ENCODE assay signal across 8 cellular contexts in the genomic region with DNA sequence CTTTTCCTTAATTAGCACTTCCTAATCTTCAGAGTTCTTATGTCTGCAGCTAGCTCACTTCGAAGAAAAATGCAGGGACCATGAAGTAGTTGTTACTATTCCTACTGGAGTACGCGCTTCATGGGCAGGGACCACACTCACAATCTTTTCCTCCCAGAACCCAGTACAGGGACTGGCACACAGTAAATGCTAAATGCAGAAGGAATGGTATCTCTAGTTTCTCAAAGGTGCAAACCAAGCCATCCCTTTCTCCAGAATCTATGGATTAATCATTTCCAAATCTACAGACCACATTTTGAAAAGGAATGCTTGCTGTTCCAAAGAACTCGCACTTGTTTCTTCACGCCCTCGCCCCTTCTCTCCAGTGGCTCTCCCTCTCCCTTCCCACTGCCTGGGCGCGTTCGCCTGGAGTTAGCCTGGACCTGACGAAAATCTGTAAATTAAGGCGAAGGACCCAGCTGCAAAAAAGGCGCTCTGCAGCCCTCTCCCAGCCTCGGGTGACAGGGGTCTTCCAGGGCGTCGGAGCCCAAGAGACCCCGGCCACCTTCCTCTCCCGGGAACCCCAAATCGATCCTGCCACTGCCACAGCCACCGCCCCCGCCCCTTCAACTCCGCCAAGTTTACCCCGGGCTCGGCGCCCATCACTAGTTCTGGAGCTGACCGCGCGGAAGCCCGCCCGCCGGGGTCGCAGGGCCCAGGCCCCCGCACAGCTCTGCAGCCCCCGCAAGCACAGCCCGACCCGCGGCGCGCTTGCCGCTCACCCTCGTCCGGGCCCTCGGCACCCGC. TPM values are rescaled to one million over a fixed set of nuclear protein-coding genes. Genes with fewer than 3 reads are reported as not detected.
A peak's percentile ranks its signal among the peaks of the same experiment; 100 is the strongest.
DNase-seq lines count a peak whose midpoint lies in the region; TF ChIP-seq lines count a peak whose summit lies in the region.

No MANE protein-coding gene starts in this region.

- H3K4me3 Mint-ChIP-seq in endothelial cell (ENCODE audit: unreplicated experiment), result peak overlapping the region; percentile 97
- H3K4me3 Mint-ChIP-seq in nephron progenitor cell, result peak overlapping the region; percentile 97

- no peak for TF ChIP-seq CTCF in Peyer's patch (IDR thresholded peaks at IDR 0.05)
- TF ChIP-seq CTCF in endothelial cell (IDR thresholded peaks at IDR 0.05; ENCODE audit: unreplicated experiment), result no peak
- no peak for TF ChIP-seq CTCF in nephron progenitor cell (IDR thresholded peaks at IDR 0.05)

- H3K9me3 Mint-ChIP-seq in endothelial cell (ENCODE audit: unreplicated experiment), result no peaks in the 10 kb centered on the region
- H3K9me3 Mint-ChIP-seq in nephron progenitor cell, result peaks cover 21% of the 10 kb centered on the region

- peaks cover 0 to 25% (median 5%) of the 10 kb centered on the region in 4 donors for H3K4me1 ChIP-seq in Peyer's patch

- H3K27me3 Mint-ChIP-seq in endothelial cell (ENCODE audit: unreplicated experiment) (peaks cover 12% of the 10 kb centered on the region), nephron progenitor cell (ENCODE audit: low read depth, poor library complexity) (peaks cover 3% of the 10 kb centered on the region)

- H3K27me3 ChIP-seq in Peyer's patch, result no peaks in the 10 kb centered on the region

- no peaks in the 10 kb centered on the region for H3K36me3 ChIP-seq in Peyer's patch

- peak overlapping the region; percentile 84 to 94 (median 89) for H3K27ac ChIP-seq in Peyer's patch

- DNase-seq in NCI-H1417 (lab: John Stamatoyannopoulos, UW), result peak in 2 of 3 experiments; percentile 70
- DNase-seq in NCI-H1417 treated with DMSO at 0.1 percent for 48 hours (lab: John Stamatoyannopoulos, UW), result no peak
- no peak for DNase-seq in Peyer's patch
- no peak for DNase-seq in endothelial cell (ENCODE audit: low spot score)
- DNase-seq in nephron progenitor cell, result no peak
- DNase-seq in stimulated activated CD4-positive, alpha-beta T cell treated with anti-CD3 and anti-CD28 coated beads, Interleukin-15, amount 100 ng/mL, for 24 hours, result no peak
- DNase-seq in NCI-H446 treated with DMSO at 0.1 percent for 48 hours (lab: John Stamatoyannopoulos, UW), result no peak
- DNase-seq in COR-L47 (lab: John Stamatoyannopoulos, UW), result no peak

- no peaks in the 10 kb centered on the region for H3K9me3 ChIP-seq in Peyer's patch

- TF ChIP-seq POLR2A in Peyer's patch (IDR thresholded peaks at IDR 0.05), result no peak

- peak overlapping the region; percentile 90 for H3K27ac Mint-ChIP-seq in endothelial cell (ENCODE audit: unreplicated experiment)
- peak overlapping the region; percentile 96 for H3K27ac Mint-ChIP-seq in nephron progenitor cell

- peaks cover 8% of the 10 kb centered on the region for H3K36me3 Mint-ChIP-seq in endothelial cell (ENCODE audit: low read depth, unreplicated experiment)
- peaks cover 17% of the 10 kb centered on the region for H3K36me3 Mint-ChIP-seq in nephron progenitor cell (ENCODE audit: low read depth)

- H3K4me1 Mint-ChIP-seq in endothelial cell (ENCODE audit: unreplicated experiment) (peaks cover 42% of the 10 kb centered on the region), nephron progenitor cell (peaks cover 50% of the 10 kb centered on the region)

- peak overlapping the region; percentile 72 to 96 (median 83) for H3K4me3 ChIP-seq in Peyer's patch

RNA-seq across cellular contexts. Expression of gene PDIA4, which starts 0.6 kb away (rescaled TPM):
- total RNA-seq in Peyer's patch (100 to 1,000 TPM in 1 of 4 donors, 10 to 100 TPM in 3; 57.1 to 100 (median 61.6) TPM), endothelial cell (ENCODE audit: unreplicated experiment) (266 TPM)

Comparison
In these comparisons a context has a peak if more than half of its experiments do, and no peak if none do; other contexts are left out.
1. DNase-seq: peak in NCI-H1417 (2 of 3); none in NCI-H1417 treated with DMSO at 0.1 percent for 48 hours (single experiment), Peyer's patch (0 of 3), endothelial cell (single experiment), nephron progenitor cell (single experiment), stimulated activated CD4-positive, alpha-beta T cell treated with anti-CD3 and anti-CD28 coated beads, Interleukin-15, amount 100 ng/mL, for 24 hours (single experiment), NCI-H446 treated with DMSO at 0.1 percent for 48 hours (single experiment) and COR-L47 (single experiment).